ENCODE assay signal across 19 cellular contexts in genomic region chr12:71771069-71771468, GRCh38.
"Had no signal": no experiment of that assay in that cellular context is flagged by ENCODE, and none has a peak within 500 bp of the region (broad histone marks: within the 10 kb centered on the region; RNA-seq: fewer than 3 reads in every experiment).

No MANE protein-coding gene starts in this region.

- ATAC-seq: activated CD4-positive, CD25-positive, alpha-beta regulatory T cell treated with anti-CD3 and anti-CD28 coated beads, Interleukin-2, amount 50 U/mL, for 24 hours; effector memory CD8-positive, alpha-beta T cell; lower lobe of right lung; natural killer cell; stimulated activated memory B cell treated with anti-CD40 and anti-IgM and Interleukin-4, amounts not matched to agents 10 μg/mL and 1 μg/mL and 100 μg/mL, for 72 hours had no signal

- H3K4me3 ChIP-seq: adrenal gland, lower lobe of right lung, sigmoid colon, testis had no signal

- H3K4me1 ChIP-seq: lower lobe of right lung, testis had no signal

- DNase-seq: activated CD4-positive, alpha-beta T cell treated with anti-CD3 and anti-CD28 coated beads, Interleukin-2, amount 10 ng/mL, durations not matched to agents 7 days and 5 days; activated CD8-positive, alpha-beta memory T cell treated with anti-CD3 and anti-CD28 coated beads, Interleukin-2, amount 50 U/mL, for 4 hours; activated effector memory CD4-positive, alpha-beta T cell treated with Interleukin-2 at 50 U/mL for 16 hours; activated naive CD4-positive, alpha-beta T cell treated with anti-CD3 and anti-CD28 coated beads, Interleukin-2, amount 50 U/mL, for 16 hours; activated T-cell treated with anti-CD3 and anti-CD28 coated beads, Interleukin-2, amount 50 U/mL, for 48 hours; adrenal gland; effector memory CD8-positive, alpha-beta T cell; erythroblast; immature natural killer cell; lower lobe of right lung; natural killer cell; sigmoid colon; stimulated activated CD4-positive, alpha-beta T cell treated with anti-CD3 and anti-CD28 coated beads, Interleukin-4, amount 100 ng/mL, for 4 hours; T-helper 1 cell; T1000; testis had no signal

- H3K27ac ChIP-seq: lower lobe of right lung, parathyroid adenoma, sigmoid colon, testis had no signal

- H3K9me3 ChIP-seq: adrenal gland, lower lobe of right lung, sigmoid colon, testis had no signal
